Comparison of ENCODE assay signal across 21 cellular contexts in the genomic region with DNA sequence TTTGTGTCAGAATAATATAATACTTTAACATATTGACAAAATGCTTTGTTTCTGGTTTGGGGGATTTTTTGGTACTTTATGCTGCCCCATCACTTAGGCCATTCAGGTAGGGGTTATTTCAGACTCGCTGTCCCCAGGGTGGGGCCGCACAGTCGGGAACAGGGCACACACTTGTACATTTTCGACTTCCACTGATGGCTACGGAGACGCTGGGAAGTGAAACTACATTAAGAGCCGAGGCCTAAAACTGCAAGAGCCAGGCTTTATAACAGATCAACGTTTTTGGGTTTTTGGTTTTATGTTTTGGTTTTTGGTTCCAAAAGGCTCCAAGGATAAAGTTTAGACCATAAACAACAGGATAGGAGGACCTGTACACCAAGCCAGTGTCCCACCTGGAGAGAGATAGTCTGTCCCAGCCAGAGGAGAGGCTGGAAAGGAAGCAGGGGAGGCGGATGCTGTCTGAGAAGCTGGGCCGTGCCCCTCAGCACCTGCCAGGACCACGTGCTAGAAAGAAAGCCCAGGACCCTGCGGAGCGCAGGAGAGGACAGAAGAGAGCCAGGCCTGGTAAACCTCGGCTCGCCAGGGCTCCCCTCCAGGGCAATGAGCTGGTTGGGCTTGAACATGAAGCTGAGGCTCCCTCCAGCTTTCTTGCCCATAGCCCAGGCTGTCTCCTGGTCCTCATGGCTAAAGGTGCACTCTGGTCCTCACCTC.
A peak's percentile ranks its signal among the peaks of the same experiment; 100 is the strongest.
DNase-seq lines count a peak whose midpoint lies in the region; ATAC-seq and TF ChIP-seq lines count a peak whose summit lies in the region.
"Had no signal": no experiment of that assay in that cellular context is flagged by ENCODE, and none has a peak within 500 bp of the region (broad histone marks: within the 10 kb centered on the region; RNA-seq: fewer than 3 reads in every experiment).

No MANE protein-coding gene starts in this region.

- H3K27me3 Mint-ChIP-seq in type B pancreatic cell = no peaks in the 10 kb centered on the region

- DNase-seq in SIG-M5 treated with dmso at 0.1 percent for 504 hours (lab: John Stamatoyannopoulos, UW; ENCODE audit: unreplicated experiment) = peak; percentile 30
- no peak for DNase-seq in SIG-M5 (lab: John Stamatoyannopoulos, UW)
- no peak for DNase-seq in Panc1 (ENCODE audit: low read depth, low spot score)
- DNase-seq in lower lobe of right lung = peak; percentile 35
- DNase-seq in aorta = peak; percentile 41 to 65
- DNase-seq in type B pancreatic cell (ENCODE audit: extremely low spot score, unreplicated experiment) = no peak
- no peak for DNase-seq in right cardiac atrium
- DNase-seq in activated naive CD4-positive, alpha-beta T cell (lab: John Stamatoyannopoulos, UW) = no peak
- DNase-seq: activated CD4-positive, alpha-beta memory T cell treated with anti-CD3 and anti-CD28 coated beads for 36 hours; activated naive CD4-positive, alpha-beta T cell treated with anti-CD3 and anti-CD28 coated beads for 36 hours; DMS 273 treated with DMSO at 0.1 percent for 48 hours; GDM1; GOT3; NCI-H1694 treated with DMSO at 0.1 percent for 48 hours; NCI-H2227 treated with DMSO at 0.1 percent for 48 hours; Right ventricle myocardium superior; stimulated activated CD4-positive, alpha-beta T cell treated with anti-CD3 and anti-CD28 coated beads, Interleukin-4, amount 100 ng/mL, for 24 hours; T-helper 2 cell had no signal

- H3K4me1 ChIP-seq in Panc1 (ENCODE audit: control insufficient read depth, insufficient read depth, low read length) (peaks cover 3% of the 10 kb centered on the region; the same call in 1 of the 2 replicates), lower lobe of right lung (peaks cover 9% of the 10 kb centered on the region), aorta (ENCODE audit: control insufficient read depth in 1 of 2, insufficient read depth in 2 of 2, low read length in 2 of 2) (peaks cover 0 to 4% of the 10 kb centered on the region in 2 donors), right cardiac atrium (ENCODE audit: control insufficient read depth, insufficient read depth, low read length) (peaks cover 3% of the 10 kb centered on the region)

- H3K9me3 ChIP-seq in Panc1 (ENCODE audit: control insufficient read depth, insufficient read depth, low read depth, low read length) = no peaks in the 10 kb centered on the region
- no peaks in the 10 kb centered on the region for H3K9me3 ChIP-seq in lower lobe of right lung
- H3K9me3 ChIP-seq in aorta (ENCODE audit: control insufficient read depth, low read length) = no peaks in the 10 kb centered on the region
- H3K9me3 ChIP-seq in right cardiac atrium (ENCODE audit: control insufficient read depth, low read length) = no peaks in the 10 kb centered on the region

- in situ Hi-C loops in Panc1 (cut with HindIII; ENCODE audit: low pct_unique_long_range_greater_than_20kb, low sequenced_read_pairs) = no loop called here

- peak overlapping the region; percentile 26; the same call in 1 of the 2 replicates for H3K27ac ChIP-seq in Panc1 (ENCODE audit: low read length)
- H3K27ac ChIP-seq in lower lobe of right lung = no peak overlapping the region
- no peak overlapping the region for H3K27ac ChIP-seq in aorta (ENCODE audit: low read depth in 1 of 2, low read length in 2 of 2)
- no peak overlapping the region for H3K27ac ChIP-seq in right cardiac atrium (ENCODE audit: low read length)
- H3K27ac ChIP-seq: skin epidermis had no signal

- H3K4me1 Mint-ChIP-seq in type B pancreatic cell (ENCODE audit: unreplicated experiment) = peaks cover 19% of the 10 kb centered on the region

- H3K9me3 Mint-ChIP-seq in type B pancreatic cell = no peaks in the 10 kb centered on the region
- H3K9me3 Mint-ChIP-seq: activated CD4-positive, alpha-beta memory T cell treated with anti-CD3 and anti-CD28 coated beads for 36 hours; activated naive CD4-positive, alpha-beta T cell treated with anti-CD3 and anti-CD28 coated beads for 36 hours had no signal

- POLR2A ChIA-PET in Panc1 (lab: Charles Lee) = interaction anchor here (0.7 kb wide), 1 partner anchor 10 kb away, joined by 4 read pairs; no protein-coding TSS in a partner anchor

- no peak for ATAC-seq in Panc1
- no peak for ATAC-seq in lower lobe of right lung
- no peak for ATAC-seq in aorta (ENCODE audit: low FRiP score)
- ATAC-seq in right cardiac atrium = no peak

- H3K36me3 ChIP-seq in Panc1 (ENCODE audit: control insufficient read depth, insufficient read depth, low read length) = no peaks in the 10 kb centered on the region
- H3K36me3 ChIP-seq in lower lobe of right lung = no peaks in the 10 kb centered on the region
- H3K36me3 ChIP-seq in aorta (ENCODE audit: control insufficient read depth in 1 of 2, insufficient read depth in 2 of 2, low read length in 1 of 2) = no peaks in the 10 kb centered on the region

- H3K4me3 ChIP-seq in Panc1 (ENCODE audit: low read depth in 2 of 2, low read length in 2 of 2) (no peak overlapping the region), lower lobe of right lung (no peak overlapping the region), aorta (ENCODE audit: low read length in 2 of 2) (no peak overlapping the region), right cardiac atrium (ENCODE audit: low read length) (no peak overlapping the region)
- H3K4me3 ChIP-seq: lung, skin epidermis had no signal

- WGBS in aorta, 2 donors = 84 to 85% methylated on average over 15 of the region's 15 CpGs
- 89% methylated on average over 15 of the region's 15 CpGs for WGBS in right cardiac atrium

- no peaks in the 10 kb centered on the region for H3K36me3 Mint-ChIP-seq in type B pancreatic cell
- H3K36me3 Mint-ChIP-seq: activated CD4-positive, alpha-beta memory T cell treated with anti-CD3 and anti-CD28 coated beads for 36 hours had no signal

- H3K27ac Mint-ChIP-seq in type B pancreatic cell = no peak overlapping the region
- H3K27ac Mint-ChIP-seq: activated CD4-positive, alpha-beta memory T cell treated with anti-CD3 and anti-CD28 coated beads for 36 hours; activated naive CD4-positive, alpha-beta T cell treated with anti-CD3 and anti-CD28 coated beads for 36 hours; progenitor cell of endocrine pancreas had no signal

- H3K4me3 Mint-ChIP-seq in type B pancreatic cell = no peak overlapping the region
- H3K4me3 Mint-ChIP-seq: activated CD4-positive, alpha-beta memory T cell treated with anti-CD3 and anti-CD28 coated beads for 36 hours; activated naive CD4-positive, alpha-beta T cell treated with anti-CD3 and anti-CD28 coated beads for 36 hours had no signal

- CTCF ChIA-PET in Panc1 (lab: Charles Lee) = no interaction called here

- no TSS peak for BruUV-seq in Panc1 (replicated peaks; lab: Mats Ljungman, UMichigan)

- H3K27me3 ChIP-seq in Panc1 (ENCODE audit: control insufficient read depth, insufficient read depth, low read length) (no peaks in the 10 kb centered on the region), lower lobe of right lung (ENCODE audit: low read depth) (no peaks in the 10 kb centered on the region), aorta (ENCODE audit: control insufficient read depth in 1 of 2, insufficient read depth in 2 of 2, low read length in 1 of 2) (no peaks in the 10 kb centered on the region), right cardiac atrium (ENCODE audit: control insufficient read depth, insufficient read depth) (no peaks in the 10 kb centered on the region)

- intact Hi-C loops in Panc1 (cut with micrococcal nuclease; ENCODE audit: unreplicated experiment) (no loop called here), lower lobe of right lung (cut with DNase I) (no loop called here), aorta (cut with DNase I) (no loop called here), right cardiac atrium (cut with DNase I) (no loop called here)

- TF ChIP-seq CTCF in Panc1 (IDR thresholded peaks at IDR 0.05) (no peak), lower lobe of right lung (IDR thresholded peaks at IDR 0.05) (no peak), type B pancreatic cell (conservative IDR thresholded peaks at IDR 0.05) (no peak)

Comparison
In these comparisons a context has a peak if more than half of its experiments do, and no peak if none do; other contexts are left out.
1. DNase-seq: peak in SIG-M5 treated with dmso at 0.1 percent for 504 hours (single experiment), lower lobe of right lung (single experiment) and aorta (2 of 2); none in SIG-M5 (single experiment), Panc1 (single experiment), type B pancreatic cell (single experiment), right cardiac atrium (0 of 3) and activated naive CD4-positive, alpha-beta T cell (0 of 4).